Comparison of ENCODE assay signal across 1 cellular context in the genomic region with DNA sequence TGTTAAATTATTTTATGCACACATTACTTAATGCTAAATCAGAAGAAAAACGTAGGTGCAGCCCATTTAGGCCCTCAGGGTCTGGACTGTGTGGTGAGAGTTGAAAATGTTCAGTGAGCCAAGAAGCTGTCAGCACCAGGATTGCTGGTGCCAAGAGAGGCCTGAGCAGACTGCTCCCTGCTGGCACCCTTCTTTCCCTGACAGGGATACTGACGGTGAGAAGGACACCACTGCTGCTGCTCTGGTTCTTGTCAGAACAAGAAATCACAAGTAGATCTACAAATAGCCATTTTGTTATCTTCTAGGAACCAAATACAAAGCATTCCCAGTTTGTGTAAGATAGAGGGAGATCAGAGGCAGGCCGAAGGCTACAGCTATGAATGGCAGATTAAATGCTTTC.
TF ChIP-seq lines count a peak whose summit lies in the region.

No MANE protein-coding gene starts in this region.

TF ChIP-seq in WTC11, 78 proteins besides CTCF, POLR2A, EP300 and RAD21 (continued from another document):
- TF ChIP-seq, protein P1, sequence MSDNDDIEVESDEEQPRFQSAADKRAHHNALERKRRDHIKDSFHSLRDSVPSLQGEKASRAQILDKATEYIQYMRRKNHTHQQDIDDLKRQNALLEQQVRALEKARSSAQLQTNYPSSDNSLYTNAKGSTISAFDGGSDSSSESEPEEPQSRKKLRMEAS (CRISPR knock-in tag; IDR thresholded peaks at IDR 0.05) = no peak
- TF ChIP-seq, protein P2, sequence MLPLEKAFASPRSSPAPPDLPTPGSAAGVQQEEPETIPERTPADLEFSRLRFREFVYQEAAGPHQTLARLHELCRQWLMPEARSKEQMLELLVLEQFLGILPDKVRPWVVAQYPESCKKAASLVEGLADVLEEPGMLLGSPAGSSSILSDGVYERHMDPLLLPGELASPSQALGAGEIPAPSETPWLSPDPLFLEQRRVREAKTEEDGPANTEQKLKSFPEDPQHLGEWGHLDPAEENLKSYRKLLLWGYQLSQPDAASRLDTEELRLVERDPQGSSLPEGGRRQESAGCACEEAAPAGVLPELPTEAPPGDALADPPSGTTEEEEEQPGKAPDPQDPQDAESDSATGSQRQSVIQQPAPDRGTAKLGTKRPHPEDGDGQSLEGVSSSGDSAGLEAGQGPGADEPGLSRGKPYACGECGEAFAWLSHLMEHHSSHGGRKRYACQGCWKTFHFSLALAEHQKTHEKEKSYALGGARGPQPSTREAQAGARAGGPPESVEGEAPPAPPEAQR (CRISPR knock-in tag; IDR thresholded peaks at IDR 0.05) = no peak
- TF ChIP-seq, protein P3, sequence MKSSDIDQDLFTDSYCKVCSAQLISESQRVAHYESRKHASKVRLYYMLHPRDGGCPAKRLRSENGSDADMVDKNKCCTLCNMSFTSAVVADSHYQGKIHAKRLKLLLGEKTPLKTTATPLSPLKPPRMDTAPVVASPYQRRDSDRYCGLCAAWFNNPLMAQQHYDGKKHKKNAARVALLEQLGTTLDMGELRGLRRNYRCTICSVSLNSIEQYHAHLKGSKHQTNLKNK (CRISPR knock-in tag; IDR thresholded peaks at IDR 0.05) = no peak
- TF ChIP-seq ZNF671 (CRISPR knock-in tag; IDR thresholded peaks at IDR 0.05) = no peak
- TF ChIP-seq ESRRA (CRISPR knock-in tag; IDR thresholded peaks at IDR 0.05; ENCODE audit: borderline replicate concordance) = no peak
- TF ChIP-seq, protein P4, sequence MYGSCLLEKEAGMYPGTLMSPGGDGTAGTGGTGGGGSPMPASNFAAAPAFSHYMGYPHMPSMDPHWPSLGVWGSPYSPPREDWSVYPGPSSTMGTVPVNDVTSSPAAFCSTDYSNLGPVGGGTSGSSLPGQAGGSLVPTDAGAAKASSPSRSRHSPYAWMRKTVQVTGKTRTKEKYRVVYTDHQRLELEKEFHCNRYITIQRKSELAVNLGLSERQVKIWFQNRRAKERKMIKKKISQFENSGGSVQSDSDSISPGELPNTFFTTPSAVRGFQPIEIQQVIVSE (CRISPR knock-in tag; IDR thresholded peaks at IDR 0.05; ENCODE audit: borderline replicate concordance) = no peak
- no peak for TF ChIP-seq FOXP1 (CRISPR knock-in tag; IDR thresholded peaks at IDR 0.05; ENCODE audit: borderline replicate concordance)
- TF ChIP-seq, protein P5, sequence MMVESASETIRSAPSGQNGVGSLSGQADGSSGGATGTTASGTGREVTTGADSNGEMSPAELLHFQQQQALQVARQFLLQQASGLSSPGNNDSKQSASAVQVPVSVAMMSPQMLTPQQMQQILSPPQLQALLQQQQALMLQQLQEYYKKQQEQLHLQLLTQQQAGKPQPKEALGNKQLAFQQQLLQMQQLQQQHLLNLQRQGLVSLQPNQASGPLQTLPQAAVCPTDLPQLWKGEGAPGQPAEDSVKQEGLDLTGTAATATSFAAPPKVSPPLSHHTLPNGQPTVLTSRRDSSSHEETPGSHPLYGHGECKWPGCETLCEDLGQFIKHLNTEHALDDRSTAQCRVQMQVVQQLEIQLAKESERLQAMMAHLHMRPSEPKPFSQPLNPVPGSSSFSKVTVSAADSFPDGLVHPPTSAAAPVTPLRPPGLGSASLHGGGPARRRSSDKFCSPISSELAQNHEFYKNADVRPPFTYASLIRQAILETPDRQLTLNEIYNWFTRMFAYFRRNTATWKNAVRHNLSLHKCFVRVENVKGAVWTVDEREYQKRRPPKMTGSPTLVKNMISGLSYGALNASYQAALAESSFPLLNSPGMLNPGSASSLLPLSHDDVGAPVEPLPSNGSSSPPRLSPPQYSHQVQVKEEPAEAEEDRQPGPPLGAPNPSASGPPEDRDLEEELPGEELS (CRISPR knock-in tag; IDR thresholded peaks at IDR 0.05) = no peak
- TF ChIP-seq GRHL2 (CRISPR knock-in tag; IDR thresholded peaks at IDR 0.05; ENCODE audit: insufficient replicate concordance, severe bottlenecking) = no peak
- TF ChIP-seq, protein P6, sequence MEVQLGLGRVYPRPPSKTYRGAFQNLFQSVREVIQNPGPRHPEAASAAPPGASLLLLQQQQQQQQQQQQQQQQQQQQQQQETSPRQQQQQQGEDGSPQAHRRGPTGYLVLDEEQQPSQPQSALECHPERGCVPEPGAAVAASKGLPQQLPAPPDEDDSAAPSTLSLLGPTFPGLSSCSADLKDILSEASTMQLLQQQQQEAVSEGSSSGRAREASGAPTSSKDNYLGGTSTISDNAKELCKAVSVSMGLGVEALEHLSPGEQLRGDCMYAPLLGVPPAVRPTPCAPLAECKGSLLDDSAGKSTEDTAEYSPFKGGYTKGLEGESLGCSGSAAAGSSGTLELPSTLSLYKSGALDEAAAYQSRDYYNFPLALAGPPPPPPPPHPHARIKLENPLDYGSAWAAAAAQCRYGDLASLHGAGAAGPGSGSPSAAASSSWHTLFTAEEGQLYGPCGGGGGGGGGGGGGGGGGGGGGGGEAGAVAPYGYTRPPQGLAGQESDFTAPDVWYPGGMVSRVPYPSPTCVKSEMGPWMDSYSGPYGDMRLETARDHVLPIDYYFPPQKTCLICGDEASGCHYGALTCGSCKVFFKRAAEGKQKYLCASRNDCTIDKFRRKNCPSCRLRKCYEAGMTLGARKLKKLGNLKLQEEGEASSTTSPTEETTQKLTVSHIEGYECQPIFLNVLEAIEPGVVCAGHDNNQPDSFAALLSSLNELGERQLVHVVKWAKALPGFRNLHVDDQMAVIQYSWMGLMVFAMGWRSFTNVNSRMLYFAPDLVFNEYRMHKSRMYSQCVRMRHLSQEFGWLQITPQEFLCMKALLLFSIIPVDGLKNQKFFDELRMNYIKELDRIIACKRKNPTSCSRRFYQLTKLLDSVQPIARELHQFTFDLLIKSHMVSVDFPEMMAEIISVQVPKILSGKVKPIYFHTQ (CRISPR knock-in tag; IDR thresholded peaks at IDR 0.05) = no peak
